8 cellular contexts compared by ENCODE assay signal in the genomic region with DNA sequence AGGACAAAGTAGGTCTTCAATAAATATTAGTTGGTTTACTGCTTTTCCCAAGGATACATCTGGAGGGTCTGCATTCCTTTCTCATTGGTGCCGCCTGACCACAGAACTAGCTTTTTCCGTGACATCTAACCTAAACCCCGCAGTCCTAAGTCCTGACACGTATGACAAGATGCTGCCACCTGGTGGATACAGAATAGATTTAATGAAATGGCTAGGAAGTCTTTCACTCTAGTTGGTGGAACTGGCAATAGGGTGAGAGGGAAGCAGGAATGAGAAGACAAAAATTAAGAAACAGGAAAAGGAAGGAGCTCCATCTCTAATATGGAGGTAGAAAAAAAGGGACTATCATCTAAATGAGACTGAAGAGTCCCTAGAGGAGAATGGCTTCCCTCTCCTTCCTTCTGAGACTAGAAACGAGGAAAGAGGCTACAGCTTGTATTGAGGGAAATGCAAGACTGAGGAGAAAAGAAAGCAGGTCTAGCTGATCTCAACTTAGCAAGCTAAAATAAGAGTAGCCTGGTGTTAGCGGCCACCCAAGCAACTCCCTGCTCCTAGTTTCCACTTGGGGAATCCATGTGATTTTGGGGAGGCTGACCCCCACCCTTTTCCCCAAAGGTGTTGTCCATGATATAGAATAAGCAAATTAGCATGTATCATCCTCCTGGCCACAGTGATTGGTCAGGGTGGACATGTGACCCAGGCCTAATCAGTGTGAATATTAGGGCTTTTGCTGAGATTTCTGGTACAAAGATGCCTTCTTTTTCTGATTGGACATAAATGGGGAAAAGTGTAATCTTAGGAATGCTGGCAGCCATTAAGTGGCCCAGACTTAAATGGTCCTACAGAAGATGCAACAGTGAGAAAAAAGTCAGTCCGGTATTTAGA. TPM values are rescaled to one million over a fixed set of nuclear protein-coding genes. Genes with fewer than 3 reads are reported as not detected.
A peak's percentile ranks its signal among the peaks of the same experiment; 100 is the strongest.
DNase-seq lines count a peak whose midpoint lies in the region; ATAC-seq and TF ChIP-seq lines count a peak whose summit lies in the region.

No MANE protein-coding gene starts in this region.

- H3K27me3 ChIP-seq in stomach smooth muscle (ENCODE audit: control insufficient read depth in 1 of 2, insufficient read depth in 2 of 2, low read length in 2 of 2), result no peaks in the 10 kb centered on the region

- no peak overlapping the region for H3K4me3 ChIP-seq in stomach smooth muscle (ENCODE audit: low read length in 2 of 2)

- DNase-seq in ELF-1 (ENCODE audit: low read depth, low spot score) (peak; percentile 78), HS-5 (ENCODE audit: low read depth) (peak; percentile 65), NCI-H748 treated with DMSO at 0.1 percent for 48 hours (lab: John Stamatoyannopoulos, UW) (peak; percentile 80), endothelial cell (ENCODE audit: low spot score) (peak; percentile 62), midbrain (lab: John Stamatoyannopoulos, UW) (peak; percentile 90)
- DNase-seq in activated CD4-positive, alpha-beta memory T cell treated with anti-CD3 and anti-CD28 coated beads, Interleukin-2, amount 10 ng/mL, durations not matched to agents 7 days and 5 days, result peak; percentile 51

- peaks cover 6% of the 10 kb centered on the region for H3K4me1 ChIP-seq in stomach smooth muscle (ENCODE audit: control insufficient read depth, insufficient read depth, low read length)

- H3K9ac ChIP-seq in stomach smooth muscle (ENCODE audit: low read length in 2 of 2), result no peak overlapping the region

- H3K9me3 ChIP-seq in stomach smooth muscle (ENCODE audit: control insufficient read depth in 2 of 2, low read length in 2 of 2), result no peaks in the 10 kb centered on the region

- H3K9me3 Mint-ChIP-seq in activated CD4-positive, alpha-beta memory T cell treated with anti-CD3 and anti-CD28 coated beads, Interleukin-2, amount 10 ng/mL, durations not matched to agents 7 days and 5 days, result no peaks in the 10 kb centered on the region
- no peaks in the 10 kb centered on the region for H3K9me3 Mint-ChIP-seq in endothelial cell (ENCODE audit: unreplicated experiment)

- H3K36me3 Mint-ChIP-seq in activated CD4-positive, alpha-beta memory T cell treated with anti-CD3 and anti-CD28 coated beads, Interleukin-2, amount 10 ng/mL, durations not matched to agents 7 days and 5 days (ENCODE audit: low read depth), result peaks cover 40% of the 10 kb centered on the region
- peaks cover 19% of the 10 kb centered on the region for H3K36me3 Mint-ChIP-seq in endothelial cell (ENCODE audit: low read depth, unreplicated experiment)

- CTCF ChIA-PET in activated CD4-positive, alpha-beta memory T cell treated with anti-CD3 and anti-CD28 coated beads, Interleukin-2, amount 10 ng/mL, durations not matched to agents 7 days and 5 days (lab: Charles Lee), result interaction anchor here (0.6 to 6.4 kb wide), 33 partner anchors 9 to 335 kb away, joined by 3 to 113 read pairs (median 5); a partner anchor contains a TSS

- POLR2A ChIA-PET in activated CD4-positive, alpha-beta memory T cell treated with anti-CD3 and anti-CD28 coated beads, Interleukin-2, amount 10 ng/mL, durations not matched to agents 7 days and 5 days (lab: Charles Lee), result interaction anchor here (0.5 to 2.5 kb wide), 14 partner anchors 10 to 496 kb away, joined by 3 to 20 read pairs (median 6); a partner anchor contains a TSS

- H3K4me1 Mint-ChIP-seq in activated CD4-positive, alpha-beta memory T cell treated with anti-CD3 and anti-CD28 coated beads, Interleukin-2, amount 10 ng/mL, durations not matched to agents 7 days and 5 days, result peaks cover 30% of the 10 kb centered on the region
- H3K4me1 Mint-ChIP-seq in endothelial cell (ENCODE audit: unreplicated experiment), result peaks cover 27% of the 10 kb centered on the region

- H3K27ac ChIP-seq in stomach smooth muscle (ENCODE audit: low read length), result peak overlapping the region; percentile 19

- H3K27ac Mint-ChIP-seq in activated CD4-positive, alpha-beta memory T cell treated with anti-CD3 and anti-CD28 coated beads, Interleukin-2, amount 10 ng/mL, durations not matched to agents 7 days and 5 days, result no peak overlapping the region
- peak overlapping the region; percentile 61 for H3K27ac Mint-ChIP-seq in endothelial cell (ENCODE audit: unreplicated experiment)

- H3K4me3 Mint-ChIP-seq in activated CD4-positive, alpha-beta memory T cell treated with anti-CD3 and anti-CD28 coated beads, Interleukin-2, amount 10 ng/mL, durations not matched to agents 7 days and 5 days, result no peak overlapping the region
- no peak overlapping the region for H3K4me3 Mint-ChIP-seq in endothelial cell (ENCODE audit: unreplicated experiment)

- no peak for ATAC-seq in HG03025 (IDR thresholded peaks at IDR 0.05; ENCODE audit: low FRiP score, unreplicated experiment)

- TF ChIP-seq CTCF in endothelial cell (IDR thresholded peaks at IDR 0.05; ENCODE audit: unreplicated experiment), result peak; percentile 72

- no peaks in the 10 kb centered on the region for H3K27me3 Mint-ChIP-seq in activated CD4-positive, alpha-beta memory T cell treated with anti-CD3 and anti-CD28 coated beads, Interleukin-2, amount 10 ng/mL, durations not matched to agents 7 days and 5 days
- peaks cover 1% of the 10 kb centered on the region for H3K27me3 Mint-ChIP-seq in endothelial cell (ENCODE audit: unreplicated experiment)

- H3K36me3 ChIP-seq in stomach smooth muscle (ENCODE audit: control insufficient read depth in 2 of 2, insufficient read depth in 2 of 2, low read length in 2 of 2), result peaks cover 26 to 27% of the 10 kb centered on the region in 2 donors

RNA-seq across cellular contexts. Expression of a gene that starts 5.9 kb away (rescaled TPM):
- total RNA-seq in activated CD4-positive, alpha-beta memory T cell treated with anti-CD3 and anti-CD28 coated beads, Interleukin-2, amount 10 ng/mL, durations not matched to agents 7 days and 5 days, result 10 to 100 TPM; 96.2 to 99.3 TPM
- total RNA-seq in endothelial cell (ENCODE audit: unreplicated experiment), result 51.6 TPM

RNA-seq across cellular contexts. Expression of a gene that starts 13.9 kb away (rescaled TPM):
- total RNA-seq in activated CD4-positive, alpha-beta memory T cell treated with anti-CD3 and anti-CD28 coated beads, Interleukin-2, amount 10 ng/mL, durations not matched to agents 7 days and 5 days, result 10 to 100 TPM; 71.2 to 72.9 TPM
- 50.3 TPM for total RNA-seq in endothelial cell (ENCODE audit: unreplicated experiment)

RNA-seq across cellular contexts. Expression of a gene that starts 31.4 kb away (rescaled TPM):
- total RNA-seq in activated CD4-positive, alpha-beta memory T cell treated with anti-CD3 and anti-CD28 coated beads, Interleukin-2, amount 10 ng/mL, durations not matched to agents 7 days and 5 days, result not detected
- 15.6 TPM for total RNA-seq in endothelial cell (ENCODE audit: unreplicated experiment)

RNA-seq across cellular contexts. Expression of a gene that starts 58.3 kb away (rescaled TPM):
- total RNA-seq in activated CD4-positive, alpha-beta memory T cell treated with anti-CD3 and anti-CD28 coated beads, Interleukin-2, amount 10 ng/mL, durations not matched to agents 7 days and 5 days, result 100 to 1,000 TPM; 280 to 282 TPM
- 322 TPM for total RNA-seq in endothelial cell (ENCODE audit: unreplicated experiment)

RNA-seq across cellular contexts. Expression of a gene that starts 59.0 kb away (rescaled TPM):
- 10 to 100 TPM; 31.4 to 32.6 TPM for total RNA-seq in activated CD4-positive, alpha-beta memory T cell treated with anti-CD3 and anti-CD28 coated beads, Interleukin-2, amount 10 ng/mL, durations not matched to agents 7 days and 5 days
- 29.9 TPM for total RNA-seq in endothelial cell (ENCODE audit: unreplicated experiment)

Comparison
In these comparisons a context has a peak if more than half of its experiments do, and no peak if none do; other contexts are left out.
1. RNA of a gene that starts 31.4 kb away (total RNA-seq): 15.6 TPM in endothelial cell (single experiment); not detected in activated CD4-positive, alpha-beta memory T cell treated with anti-CD3 and anti-CD28 coated beads, Interleukin-2, amount 10 ng/mL, durations not matched to agents 7 days and 5 days; every median in the first group is over 10 times any median in the second.
2. Peak in every context shown above with its lines, with median percentiles within 50 percentile points of each other: DNase-seq.